Comparison of ENCODE assay signal across 2 cellular contexts in the genomic region with DNA sequence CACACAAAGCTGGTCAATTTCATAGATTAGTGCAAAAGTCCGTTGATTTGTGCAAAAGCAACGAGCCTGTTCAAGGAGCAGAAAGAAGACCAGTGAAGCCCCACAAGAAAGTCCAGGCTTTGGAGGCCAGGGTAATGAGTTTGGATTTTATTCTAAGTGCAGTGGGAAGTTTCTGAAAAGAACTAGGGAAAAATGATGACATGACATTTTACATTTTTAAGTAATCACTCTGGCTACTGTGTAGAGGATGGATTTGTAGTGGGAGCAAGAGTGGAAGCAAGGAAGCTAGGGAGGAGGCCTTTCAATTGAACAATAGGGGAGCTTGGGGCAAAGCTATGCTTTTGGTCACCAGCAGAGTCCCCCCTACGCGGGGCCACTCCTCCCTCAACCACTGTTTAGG.
TF ChIP-seq lines count a peak whose summit lies in the region.

No MANE protein-coding gene starts in this region.

TF ChIP-seq in HepG2, 621 proteins besides CTCF, POLR2A, EP300 and RAD21:
- peak; percentile 96 for TF ChIP-seq MAFF (IDR thresholded peaks at IDR 0.05; ENCODE audit: low read depth, low read length)
- TF ChIP-seq, protein P1, sequence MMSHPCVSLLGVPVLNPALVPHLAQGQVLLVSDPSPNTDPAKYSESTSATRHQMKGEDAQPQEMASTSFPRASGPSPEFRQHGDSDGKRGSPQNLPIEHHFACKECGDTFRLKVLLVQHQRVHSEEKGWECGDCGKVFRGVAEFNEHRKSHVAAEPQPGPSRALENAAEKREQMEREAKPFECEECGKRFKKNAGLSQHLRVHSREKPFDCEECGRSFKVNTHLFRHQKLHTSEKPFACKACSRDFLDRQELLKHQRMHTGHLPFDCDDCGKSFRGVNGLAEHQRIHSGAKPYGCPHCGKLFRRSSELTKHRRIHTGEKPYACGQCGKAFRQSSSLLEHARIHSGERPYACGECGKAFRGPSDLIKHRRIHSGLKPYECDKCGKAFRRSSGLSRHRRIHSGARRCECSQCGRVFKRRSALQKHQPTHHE (CRISPR knock-in tag; IDR thresholded peaks at IDR 0.05; ENCODE audit: borderline replicate concordance), result no peak
- peak; percentile 94 to 97 for TF ChIP-seq MAFK (conservative IDR thresholded peaks at IDR 0.05 in 1 of 2, IDR thresholded peaks at IDR 0.05 in 1 of 2; ENCODE audit: low read length in 2 of 2)

TF ChIP-seq in IMR-90, 13 proteins besides CTCF, POLR2A, EP300 and RAD21:
- TF ChIP-seq MAFK (IDR thresholded peaks at IDR 0.05; ENCODE audit: low read depth, low read length), result peak; percentile 97
- TF ChIP-seq MXI1 (IDR thresholded peaks at IDR 0.05; ENCODE audit: borderline replicate concordance, low read depth, low read length), result no peak
- TF ChIP-seq, protein P2, sequence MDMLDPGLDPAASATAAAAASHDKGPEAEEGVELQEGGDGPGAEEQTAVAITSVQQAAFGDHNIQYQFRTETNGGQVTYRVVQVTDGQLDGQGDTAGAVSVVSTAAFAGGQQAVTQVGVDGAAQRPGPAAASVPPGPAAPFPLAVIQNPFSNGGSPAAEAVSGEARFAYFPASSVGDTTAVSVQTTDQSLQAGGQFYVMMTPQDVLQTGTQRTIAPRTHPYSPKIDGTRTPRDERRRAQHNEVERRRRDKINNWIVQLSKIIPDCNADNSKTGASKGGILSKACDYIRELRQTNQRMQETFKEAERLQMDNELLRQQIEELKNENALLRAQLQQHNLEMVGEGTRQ (IDR thresholded peaks at IDR 0.05; ENCODE audit: low read depth, low read length), result no peak
- TF ChIP-seq, protein P3, sequence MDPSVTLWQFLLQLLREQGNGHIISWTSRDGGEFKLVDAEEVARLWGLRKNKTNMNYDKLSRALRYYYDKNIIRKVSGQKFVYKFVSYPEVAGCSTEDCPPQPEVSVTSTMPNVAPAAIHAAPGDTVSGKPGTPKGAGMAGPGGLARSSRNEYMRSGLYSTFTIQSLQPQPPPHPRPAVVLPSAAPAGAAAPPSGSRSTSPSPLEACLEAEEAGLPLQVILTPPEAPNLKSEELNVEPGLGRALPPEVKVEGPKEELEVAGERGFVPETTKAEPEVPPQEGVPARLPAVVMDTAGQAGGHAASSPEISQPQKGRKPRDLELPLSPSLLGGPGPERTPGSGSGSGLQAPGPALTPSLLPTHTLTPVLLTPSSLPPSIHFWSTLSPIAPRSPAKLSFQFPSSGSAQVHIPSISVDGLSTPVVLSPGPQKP (IDR thresholded peaks at IDR 0.05; ENCODE audit: borderline replicate concordance, low read depth, low read length), result no peak
